ENCODE assay signal across 23 cellular contexts in genomic region chr3:2920103-2920502, GRCh38.
DNase-seq lines count a peak whose midpoint lies in the region; ATAC-seq and TF ChIP-seq lines count a peak whose summit lies in the region.
"Had no signal": no experiment of that assay in that cellular context is flagged by ENCODE, and none has a peak within 500 bp of the region (broad histone marks: within the 10 kb centered on the region; RNA-seq: fewer than 3 reads in every experiment).

No MANE protein-coding gene starts in this region.

- H2BK20ac ChIP-seq in H9 (ENCODE audit: low read depth, low read length, poor library complexity, severe bottlenecking) = no peak overlapping the region

- no peaks in the 10 kb centered on the region for H3K23me2 ChIP-seq in H9 (ENCODE audit: insufficient read length, low read depth, low read length, poor library complexity, severe bottlenecking)

- no peaks in the 10 kb centered on the region for H4K20me1 ChIP-seq in H9 (ENCODE audit: control insufficient read depth, insufficient read depth, insufficient read length)

- H4K5ac ChIP-seq in H9 (ENCODE audit: insufficient read length, low read depth, low read length) = no peak overlapping the region

- TF ChIP-seq POLR2A in upper lobe of left lung (IDR thresholded peaks at IDR 0.05) = no peak

- H3K9me3 ChIP-seq in H9 (ENCODE audit: control insufficient read depth, low read depth, low read length) (no peaks in the 10 kb centered on the region), BE2C (no peaks in the 10 kb centered on the region), upper lobe of left lung (no peaks in the 10 kb centered on the region), tibial artery (no peaks in the 10 kb centered on the region)
- H3K9me3 ChIP-seq: heart left ventricle, lower lobe of right lung, right lobe of liver, SJCRH30 had no signal

- intact Hi-C loops in tibial artery (cut with DNase I; ENCODE audit: low total_unique reads) = no loop called here

- no peaks in the 10 kb centered on the region for H3K79me2 ChIP-seq in H9 (ENCODE audit: insufficient read depth, low read length)

- H4K8ac ChIP-seq in H9 (replicated peaks; ENCODE audit: insufficient read length, low read depth, low read length) = no peak overlapping the region

- H2BK12ac ChIP-seq in H9 (ENCODE audit: insufficient read length, low read depth, low read length) = no peak overlapping the region

- no peak overlapping the region for H3K9ac ChIP-seq in H9 (ENCODE audit: extremely low read depth, insufficient read length, low read length)
- H3K9ac ChIP-seq: KMS-11 had no signal

- TF ChIP-seq CTCF in GM20000 (IDR thresholded peaks at IDR 0.05; ENCODE audit: extremely low read depth, missing control alignments) (no peak), H9 (conservative IDR thresholded peaks at IDR 0.05) (no peak), BE2C (IDR thresholded peaks at IDR 0.05; ENCODE audit: low read depth, low read length) (no peak), upper lobe of left lung (IDR thresholded peaks at IDR 0.05) (no peak), tibial artery (IDR thresholded peaks at IDR 0.05) (no peak)

- no peaks in the 10 kb centered on the region for H3K4me1 ChIP-seq in H9 (ENCODE audit: insufficient read depth, low read length)
- no peaks in the 10 kb centered on the region for H3K4me1 ChIP-seq in BE2C
- H3K4me1 ChIP-seq in upper lobe of left lung = peaks cover 0 to 8% (median 0%) of the 10 kb centered on the region in 4 donors
- no peaks in the 10 kb centered on the region for H3K4me1 ChIP-seq in tibial artery
- H3K4me1 ChIP-seq: heart left ventricle, lower lobe of right lung, right lobe of liver, SJCRH30 had no signal

- no peak for TF ChIP-seq EP300 in upper lobe of left lung (IDR thresholded peaks at IDR 0.05)

- no peak overlapping the region for H2BK5ac ChIP-seq in H9 (ENCODE audit: insufficient read length, low read length)

- peaks cover 18 to 19% of the 10 kb centered on the region in 2 experiments for H3K9me3 Mint-ChIP-seq in H9
- H3K9me3 Mint-ChIP-seq: immature natural killer cell had no signal

- no peaks in the 10 kb centered on the region for H3K27me3 Mint-ChIP-seq in H9 (ENCODE audit: low read depth)
- H3K27me3 Mint-ChIP-seq: stimulated activated naive CD8-positive, alpha-beta T cell treated with anti-CD3 and anti-CD28 coated beads, Interleukin-15, amount 100 ng/mL, for 72 hours had no signal

- no peak overlapping the region for H3K18ac ChIP-seq in H9 (ENCODE audit: insufficient read length, low read depth, low read length)

- no peak overlapping the region for H2BK15ac ChIP-seq in H9 (ENCODE audit: low read depth, low read length)

- H3K4ac ChIP-seq in H9 (ENCODE audit: low read depth, low read length) = no peak overlapping the region

- WGBS in H9 (ENCODE audit: extremely low coverage, insufficient read length, low lambda C conversion rate) = no CpG with 5 or more reads among the region's 1 CpG
- 79 to 89% methylated on average over 1 of the region's 1 CpG for WGBS in upper lobe of left lung, 2 donors

- no peak overlapping the region for H3K23ac ChIP-seq in H9 (ENCODE audit: insufficient read length, low read depth, low read length)

- H3K27ac ChIP-seq in H9 (ENCODE audit: insufficient read length, low read depth, low read length) = no peak overlapping the region
- no peak overlapping the region for H3K27ac ChIP-seq in upper lobe of left lung
- H3K27ac ChIP-seq in tibial artery = no peak overlapping the region
- H3K27ac ChIP-seq: heart left ventricle, KMS-11, lower lobe of right lung, right lobe of liver, SJCRH30 had no signal

- peaks cover 8 to 14% (median 9%) of the 10 kb centered on the region in 3 experiments for H3K36me3 Mint-ChIP-seq in H9 (ENCODE audit: insufficient read depth in 1 of 3, low read depth in 3 of 3)
- H3K36me3 Mint-ChIP-seq: CD4-positive, alpha-beta memory T cell; immature natural killer cell had no signal

- no peak overlapping the region for H3K4me3 Mint-ChIP-seq in H9
- H3K4me3 Mint-ChIP-seq: CD4-positive, alpha-beta memory T cell; immature natural killer cell; stimulated activated naive CD8-positive, alpha-beta T cell treated with anti-CD3 and anti-CD28 coated beads, Interleukin-15, amount 100 ng/mL, for 72 hours had no signal

- ATAC-seq in GM18499 (IDR thresholded peaks at IDR 0.05; ENCODE audit: insufficient read depth, unreplicated experiment) (peak; percentile 53), HG02642 (IDR thresholded peaks at IDR 0.05; ENCODE audit: poor library complexity, unreplicated experiment) (peak; percentile 45), HG03439 (IDR thresholded peaks at IDR 0.05; ENCODE audit: unreplicated experiment) (peak; percentile 65), upper lobe of left lung (ENCODE audit: low FRiP score in 2 of 2) (no peak)
- ATAC-seq: heart left ventricle; lower lobe of right lung; right lobe of liver; stimulated activated naive CD8-positive, alpha-beta T cell treated with anti-CD3 and anti-CD28 coated beads, Interleukin-15, amount 100 ng/mL, for 72 hours had no signal

- H2AK5ac ChIP-seq in H9 (ENCODE audit: insufficient read length, low read length) = no peak overlapping the region

- H4K91ac ChIP-seq in H9 (ENCODE audit: insufficient read length, low read depth, low read length) = no peak overlapping the region

- H3K36me3 ChIP-seq in BE2C = no peaks in the 10 kb centered on the region
- H3K36me3 ChIP-seq in upper lobe of left lung = no peaks in the 10 kb centered on the region
- no peaks in the 10 kb centered on the region for H3K36me3 ChIP-seq in tibial artery
- H3K36me3 ChIP-seq: heart left ventricle, lower lobe of right lung, right lobe of liver, SJCRH30 had no signal

- peak; percentile 39 for DNase-seq in GM20000 (ENCODE audit: low spot score)
- DNase-seq in H9 = no peak
- no peak for DNase-seq in BE2C
- DNase-seq in upper lobe of left lung = no peak
- DNase-seq in tibial artery = no peak
- DNase-seq: ACHN; activated CD4-positive, CD25-positive, alpha-beta regulatory T cell treated with anti-CD3 and anti-CD28 coated beads, Interleukin-2, amount 50 U/mL, for 72 hours; activated gamma-delta T cell treated with Interleukin-2 at 50 U/mL for 16 hours; CD4-positive, alpha-beta memory T cell; central memory CD4-positive, alpha-beta T cell; DMS79; effector CD8-positive, alpha-beta T cell; heart left ventricle; immature natural killer cell; lower lobe of right lung; NCI-H526 treated with DMSO at 0.1 percent for 48 hours; right lobe of liver; SJCRH30; stimulated activated naive CD8-positive, alpha-beta T cell treated with anti-CD3 and anti-CD28 coated beads, Interleukin-15, amount 100 ng/mL, for 72 hours had no signal

- no peak overlapping the region for H3K14ac ChIP-seq in H9 (ENCODE audit: insufficient read depth, low read length)

- no peak overlapping the region for H3T11ph ChIP-seq in H9 (ENCODE audit: low read length)

- H2BK120ac ChIP-seq in H9 (ENCODE audit: low read depth, low read length, poor library complexity, severe bottlenecking) = no peak overlapping the region

- H2AFZ ChIP-seq in H9 (ENCODE audit: low read length) = no peak overlapping the region

- no peak overlapping the region for H3K56ac ChIP-seq in H9 (ENCODE audit: insufficient read length, low read depth, low read length)

- H3K4me1 Mint-ChIP-seq in H9 = peaks cover 5 to 6% of the 10 kb centered on the region in 2 experiments
- H3K4me1 Mint-ChIP-seq: immature natural killer cell; stimulated activated naive CD8-positive, alpha-beta T cell treated with anti-CD3 and anti-CD28 coated beads, Interleukin-15, amount 100 ng/mL, for 72 hours had no signal

- no peak overlapping the region for H3K4me3 ChIP-seq in BE2C (ENCODE audit: low read depth, low read length)
- no peak overlapping the region for H3K4me3 ChIP-seq in upper lobe of left lung
- no peak overlapping the region for H3K4me3 ChIP-seq in tibial artery
- H3K4me3 ChIP-seq: heart left ventricle, lower lobe of right lung, right lobe of liver, SJCRH30 had no signal

- H3K4me2 ChIP-seq in H9 (ENCODE audit: insufficient read depth, insufficient read length, low read length) = no peak overlapping the region
- H3K4me2 ChIP-seq: KMS-11 had no signal

- H3K27me3 ChIP-seq in H9 (ENCODE audit: insufficient read depth, low read length) (no peaks in the 10 kb centered on the region), BE2C (no peaks in the 10 kb centered on the region), upper lobe of left lung (no peaks in the 10 kb centered on the region), tibial artery (no peaks in the 10 kb centered on the region)
- H3K27me3 ChIP-seq: heart left ventricle, right lobe of liver, SJCRH30 had no signal

- H3K79me1 ChIP-seq in H9 (ENCODE audit: insufficient read depth, low read depth, low read length, poor library complexity, severe bottlenecking) = no peaks in the 10 kb centered on the region

- no peak overlapping the region for H3K27ac Mint-ChIP-seq in H9
- H3K27ac Mint-ChIP-seq: CD4-positive, alpha-beta memory T cell; immature natural killer cell; stimulated activated naive CD8-positive, alpha-beta T cell treated with anti-CD3 and anti-CD28 coated beads, Interleukin-15, amount 100 ng/mL, for 72 hours had no signal

Comparison
In these comparisons a context has a peak if more than half of its experiments do, and no peak if none do; other contexts are left out.
1. ATAC-seq: peak in GM18499 (single experiment), HG02642 (single experiment) and HG03439 (single experiment); none in upper lobe of left lung (0 of 2).